ENCODE assay signal across 23 cellular contexts in the genomic region with DNA sequence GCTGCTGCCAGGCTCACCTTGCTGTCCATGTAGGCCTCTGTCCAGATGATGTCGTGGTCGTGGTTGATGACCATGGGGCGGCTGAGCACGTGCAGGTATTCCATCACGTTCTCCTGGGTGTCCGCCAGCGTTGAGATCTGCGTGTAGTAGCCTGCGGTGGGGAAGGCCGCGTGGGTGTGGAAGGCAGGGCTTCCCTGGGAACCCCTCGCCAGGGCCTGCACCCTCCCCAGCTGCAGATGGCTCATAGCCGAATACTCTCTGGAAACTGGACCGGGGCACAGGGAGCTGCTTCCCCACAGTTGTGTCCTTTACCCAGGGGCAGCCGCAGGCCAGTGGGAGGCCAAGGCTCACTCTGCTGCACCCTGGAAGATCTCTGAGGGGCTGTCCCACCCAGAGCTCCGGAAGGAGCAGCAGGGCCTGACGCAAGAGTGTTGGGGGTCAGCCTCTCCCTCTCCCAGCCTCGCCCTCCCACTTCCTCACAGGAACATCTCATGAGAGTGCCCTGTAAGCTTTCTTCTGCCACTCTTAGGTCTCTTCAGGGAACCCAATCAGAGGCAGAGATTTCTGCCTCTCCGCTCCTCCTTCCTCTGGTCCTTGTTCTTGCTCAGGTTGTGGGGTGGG. TPM values are rescaled to one million over a fixed set of nuclear protein-coding genes. Genes with fewer than 3 reads are reported as not detected.
DNase-seq lines count a peak whose midpoint lies in the region; ATAC-seq, FAIRE-seq and TF ChIP-seq lines count a peak whose summit lies in the region.
"Had no signal": no experiment of that assay in that cellular context is flagged by ENCODE, and none has a peak within 500 bp of the region (broad histone marks: within the 10 kb centered on the region; RNA-seq: fewer than 3 reads in every experiment).

No MANE protein-coding gene starts in this region.

- H3K9me3 ChIP-seq in K562 (replicated peaks; ENCODE audit: control insufficient read depth, insufficient read depth, low read depth, low read length) = no peaks in the 10 kb centered on the region
- no peaks in the 10 kb centered on the region for H3K9me3 ChIP-seq in effector memory CD4-positive, alpha-beta T cell (ENCODE audit: control insufficient read depth, low read length)
- H3K9me3 ChIP-seq: Caco-2, HAP-1 had no signal

- DNase-seq in AG08396 (ENCODE audit: low spot score) (peak; percentile 1), AG20443 (ENCODE audit: low spot score) (peak; percentile 4), K562 (ENCODE audit: extremely low read depth in 1 of 4, low spot score in 3 of 4) (no peak), left lobe of liver (ENCODE audit: low spot score) (peak; percentile 35), midbrain (lab: John Stamatoyannopoulos, UW) (no peak)
- DNase-seq in stimulated activated CD4-positive, alpha-beta T cell treated with anti-CD3 and anti-CD28 coated beads, Interleukin-15, amount 100 ng/mL, for 24 hours = no peak
- no peak for DNase-seq in effector memory CD4-positive, alpha-beta T cell
- DNase-seq: ACHN, DMS153, GDM1, MM.1S, NCI-H1105 treated with DMSO at 0.1 percent for 48 hours, NCI-H1694, NCI-H2081 treated with DMSO at 0.1 percent for 48 hours, NCI-H446 treated with DMSO at 0.1 percent for 48 hours, NCI-H69, OCI-M1, Right ventricle myocardium superior had no signal

- H3K4me1 ChIP-seq in K562 (replicated peaks in 1 of 2; ENCODE audit: control insufficient read depth in 2 of 2, insufficient read depth in 2 of 2, low read length in 2 of 2) = peaks cover 8 to 12% of the 10 kb centered on the region in 2 experiments; a peak in 4 of 5 replicates
- H3K4me1 ChIP-seq in effector memory CD4-positive, alpha-beta T cell (ENCODE audit: control insufficient read depth, insufficient read depth, low read length, poor library complexity, severe bottlenecking) = no peaks in the 10 kb centered on the region
- H3K4me1 ChIP-seq: HAP-1 had no signal

- intact Hi-C loops in K562 (cut with micrococcal nuclease) = no loop called here

- H3K36me3 ChIP-seq in K562 (ENCODE audit: control insufficient read depth, insufficient read depth, low read length) = no peaks in the 10 kb centered on the region
- H3K36me3 ChIP-seq in effector memory CD4-positive, alpha-beta T cell (ENCODE audit: control insufficient read depth, insufficient read depth, low read length) = no peaks in the 10 kb centered on the region
- H3K36me3 ChIP-seq: HAP-1 had no signal

- H3K27me3 ChIP-seq in K562 (ENCODE audit: control insufficient read depth in 2 of 2, insufficient read depth in 2 of 2, low read length in 2 of 2) = peaks cover 0 to 38% of the 10 kb centered on the region in 2 experiments; a peak in 3 of 5 replicates
- no peaks in the 10 kb centered on the region for H3K27me3 ChIP-seq in effector memory CD4-positive, alpha-beta T cell (replicated peaks; ENCODE audit: control insufficient read depth, insufficient read depth, low read length, poor library complexity, severe bottlenecking)

- 8% methylated on average over 17 of the region's 19 CpGs for WGBS in K562 (ENCODE audit: insufficient coverage, low coverage, missing lambda C conversion rate)

- ATAC-seq in K562 (no peak), left lobe of liver (no peak), HG03521 (IDR thresholded peaks at IDR 0.05; ENCODE audit: unreplicated experiment) (no peak)

- no peak overlapping the region for H3K4me2 ChIP-seq in K562 (ENCODE audit: insufficient read depth, low read length)

- TF ChIP-seq EP300 in K562 (IDR thresholded peaks at IDR 0.05; ENCODE audit: low read length) = no peak

- POLR2A ChIA-PET in K562 (lab: Yijun Ruan, JAX) = no interaction called here

- FAIRE-seq in K562 (lab: Jason Lieb, UNC) = no peak
- FAIRE-seq: HTR-8/SVneo had no signal

- no peak for TF ChIP-seq RAD21 in K562 (CRISPR knock-in tag; conservative IDR thresholded peaks at IDR 0.05 in 1 of 2, IDR thresholded peaks at IDR 0.05 in 1 of 2)

- no peak overlapping the region for H3K4me3 ChIP-seq in K562
- H3K4me3 ChIP-seq in effector memory CD4-positive, alpha-beta T cell (ENCODE audit: insufficient read depth, low read depth, low read length, poor library complexity, severe bottlenecking) = no peak overlapping the region
- H3K4me3 ChIP-seq: HAP-1 had no signal

- no peaks in the 10 kb centered on the region for H3K79me2 ChIP-seq in K562 (ENCODE audit: control insufficient read depth, insufficient read depth, low read length)

- BruUV-seq in K562 (replicated peaks; lab: Mats Ljungman, UMichigan) = no TSS peak

- TF ChIP-seq CTCF in K562 (IDR thresholded peaks at IDR 0.05 in 2 of 3, conservative IDR thresholded peaks at IDR 0.05 in 1 of 3; ENCODE audit: insufficient read depth in 2 of 3, low read depth in 1 of 3, low read length in 3 of 3) = no peak

- no peaks in the 10 kb centered on the region for H4K20me1 ChIP-seq in K562 (replicated peaks; ENCODE audit: control insufficient read depth, insufficient read depth, low read length)

- TF ChIP-seq POLR2A in K562 (conservative IDR thresholded peaks at IDR 0.05) = no peak

- CTCF ChIA-PET in K562 (lab: Yijun Ruan, JAX; ENCODE audit: low intra/inter-chr PET ratio) = no interaction called here

- H3K9me1 ChIP-seq in K562 (ENCODE audit: control insufficient read depth, insufficient read depth, low read length) = no peaks in the 10 kb centered on the region

- H2AFZ ChIP-seq in K562 (ENCODE audit: low read depth, low read length) = no peak overlapping the region

- in situ Hi-C loops in K562 (cut with MboI) = no loop called here

- no peak overlapping the region; a peak in 1 of 4 replicates for H3K9ac ChIP-seq in K562 (ENCODE audit: insufficient read depth in 1 of 2, low read depth in 2 of 2, low read length in 2 of 2)

- no peak overlapping the region for H3K27ac ChIP-seq in K562 (ENCODE audit: extremely low read depth, low read depth, low read length)
- H3K27ac ChIP-seq in effector memory CD4-positive, alpha-beta T cell (ENCODE audit: insufficient read depth, low read length, poor library complexity, severe bottlenecking) = no peak overlapping the region

TF ChIP-seq in K562, 482 proteins besides CTCF, POLR2A, EP300 and RAD21:
- no peak for TF ChIP-seq RBM25 (IDR thresholded peaks at IDR 0.05; ENCODE audit: low read depth, low read length, severe bottlenecking)
- peak; percentile 25; the same call in 1 of the 2 replicates for TF ChIP-seq BHLHE40 (IDR thresholded peaks at IDR 0.05; ENCODE audit: low read length)
- no peak for TF ChIP-seq SP2 (IDR thresholded peaks at IDR 0.05; ENCODE audit: extremely low read depth, low read depth, low read length, poor library complexity, severe bottlenecking)
- TF ChIP-seq TSC22D4 (tag; IDR thresholded peaks at IDR 0.05) = no peak

RNA-seq across cellular contexts. Expression of gene CACNA2D4, which starts 35.5 kb away (rescaled TPM):
- total RNA-seq in K562 (2011; cell fraction: chromatin; rRNA removed; ENCODE audit: low replicate concordance) = 0.09 and 0.21 TPM in 2 replicates
- 0.33 and 1.2 TPM in 2 replicates for total RNA-seq in K562 (2011; cell fraction: nucleolus; rRNA removed)
- total RNA-seq in K562 (2011; cell fraction: nucleoplasm; rRNA removed) = 0.07 TPM in 1 of 2 replicates, not detected in the other
- 0.29 TPM in 1 of 2 replicates, not detected in the other for total RNA-seq in K562 (2014; rRNA removed)
- total RNA-seq in K562 (2014; rRNA removed; fragmentation: Illumina TruSeq; extraction: Trizol) = 0.04 TPM in 1 of 2 replicates, not detected in the other
- 0.30 and 0.43 TPM in 2 replicates for total RNA-seq in K562 (2015; rRNA removed; fragmentation: Illumina TruSeq; extraction: Trizol)
- 0.27 and 0.69 TPM in 2 replicates for total RNA-seq in K562 (2021)
- polyA plus RNA-seq in K562 (2011; rRNA removed) = 0.33 and 0.79 TPM in 2 replicates
- polyA plus RNA-seq in K562 (2011; cell fraction: cytosol; rRNA removed) = 0.34 and 0.97 TPM in 2 replicates
- 2.6 and 2.7 TPM in 2 replicates for polyA plus RNA-seq in K562 (2011; cell fraction: nucleus; rRNA removed)
- 0.69 and 4.2 TPM in 2 replicates for polyA plus RNA-seq in K562 (2012)
- polyA plus RNA-seq in K562 (2014; fragmentation: Illumina TruSeq; extraction: Trizol) = 0.39 and 0.44 TPM in 2 replicates
- polyA plus RNA-seq in K562 (2014; fragmentation: Nextera tagmentation; extraction: Ambion mirVana) = not detected
- 0.41 and 2.1 TPM in 2 replicates for polyA plus RNA-seq in K562 (2014; rRNA removed)
- 0.11 and 0.81 TPM in 2 replicates for polyA minus RNA-seq in K562 (2011; rRNA and poly(A)+ RNA removed)
- not detected in 2 replicates for polyA minus RNA-seq in K562 (2011; cell fraction: cytosol; rRNA and poly(A)+ RNA removed)
- polyA minus RNA-seq in K562 (2011; cell fraction: nucleus; rRNA and poly(A)+ RNA removed) = 1.00 and 1.5 TPM in 2 replicates
- 0.83 TPM for total RNA-seq in left lobe of liver
- total RNA-seq: LHCN-M2 had no signal

Comparison
In these comparisons a context has a peak if more than half of its experiments do, and no peak if none do; other contexts are left out.
1. DNase-seq: peak in AG08396 (single experiment), AG20443 (single experiment) and left lobe of liver (single experiment); none in K562 (0 of 4), stimulated activated CD4-positive, alpha-beta T cell treated with anti-CD3 and anti-CD28 coated beads, Interleukin-15, amount 100 ng/mL, for 24 hours (single experiment), midbrain (single experiment) and effector memory CD4-positive, alpha-beta T cell (0 of 3).